In genomic region chr13:52603316-52603715, GRCh38 we compare ENCODE assay signal across 1 cellular context.
A peak's percentile ranks its signal among the peaks of the same experiment; 100 is the strongest.
TF ChIP-seq lines count a peak whose summit lies in the region.
"Not testable (repeated sequence)": the region's sequence is repeated elsewhere in the genome, so short reads cannot be mapped to it uniquely, and the experiment has no call there.

No MANE protein-coding gene starts in this region.

TF ChIP-seq in HepG2, 621 proteins besides CTCF, POLR2A, EP300 and RAD21 (continued from another document):
- TF ChIP-seq, protein P1, sequence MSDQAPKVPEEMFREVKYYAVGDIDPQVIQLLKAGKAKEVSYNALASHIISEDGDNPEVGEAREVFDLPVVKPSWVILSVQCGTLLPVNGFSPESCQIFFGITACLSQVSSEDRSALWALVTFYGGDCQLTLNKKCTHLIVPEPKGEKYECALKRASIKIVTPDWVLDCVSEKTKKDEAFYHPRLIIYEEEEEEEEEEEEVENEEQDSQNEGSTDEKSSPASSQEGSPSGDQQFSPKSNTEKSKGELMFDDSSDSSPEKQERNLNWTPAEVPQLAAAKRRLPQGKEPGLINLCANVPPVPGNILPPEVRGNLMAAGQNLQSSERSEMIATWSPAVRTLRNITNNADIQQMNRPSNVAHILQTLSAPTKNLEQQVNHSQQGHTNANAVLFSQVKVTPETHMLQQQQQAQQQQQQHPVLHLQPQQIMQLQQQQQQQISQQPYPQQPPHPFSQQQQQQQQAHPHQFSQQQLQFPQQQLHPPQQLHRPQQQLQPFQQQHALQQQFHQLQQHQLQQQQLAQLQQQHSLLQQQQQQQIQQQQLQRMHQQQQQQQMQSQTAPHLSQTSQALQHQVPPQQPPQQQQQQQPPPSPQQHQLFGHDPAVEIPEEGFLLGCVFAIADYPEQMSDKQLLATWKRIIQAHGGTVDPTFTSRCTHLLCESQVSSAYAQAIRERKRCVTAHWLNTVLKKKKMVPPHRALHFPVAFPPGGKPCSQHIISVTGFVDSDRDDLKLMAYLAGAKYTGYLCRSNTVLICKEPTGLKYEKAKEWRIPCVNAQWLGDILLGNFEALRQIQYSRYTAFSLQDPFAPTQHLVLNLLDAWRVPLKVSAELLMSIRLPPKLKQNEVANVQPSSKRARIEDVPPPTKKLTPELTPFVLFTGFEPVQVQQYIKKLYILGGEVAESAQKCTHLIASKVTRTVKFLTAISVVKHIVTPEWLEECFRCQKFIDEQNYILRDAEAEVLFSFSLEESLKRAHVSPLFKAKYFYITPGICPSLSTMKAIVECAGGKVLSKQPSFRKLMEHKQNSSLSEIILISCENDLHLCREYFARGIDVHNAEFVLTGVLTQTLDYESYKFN (CRISPR knock-in tag; conservative IDR thresholded peaks at IDR 0.05): 0 out of 2 replicates have a peak, but pooled peaks have one; percentile 33
- TF ChIP-seq NR2C2 (CRISPR knock-in tag; IDR thresholded peaks at IDR 0.05; ENCODE audit: borderline replicate concordance) (0 out of 2 replicates have a peak, but pooled peaks have one; percentile 22), PPARG (CRISPR knock-in tag; conservative IDR thresholded peaks at IDR 0.05) (peak; percentile 94), BCL6 (CRISPR knock-in tag; IDR thresholded peaks at IDR 0.05) (0 out of 2 replicates have a peak, but pooled peaks have one; percentile 20), FOXA3 (CRISPR knock-in tag; IDR thresholded peaks at IDR 0.05) (peak; percentile 69), FOXK1 (CRISPR knock-in tag; IDR thresholded peaks at IDR 0.05; ENCODE audit: borderline replicate concordance, low read depth) (peak; percentile 53; the same call in 1 of the 2 replicates), NR2F6 (IDR thresholded peaks at IDR 0.05) (peak; percentile 72), NR2F6 (CRISPR knock-in tag; IDR thresholded peaks at IDR 0.05) (peak; percentile 84), CEBPG (CRISPR knock-in tag; IDR thresholded peaks at IDR 0.05) (peak; percentile 74), TBX3 (IDR thresholded peaks at IDR 0.05; ENCODE audit: borderline replicate concordance) (peak; percentile 60; the same call in 1 of the 2 replicates), SKI (IDR thresholded peaks at IDR 0.05; ENCODE audit: partially characterized antibody) (peak; percentile 56), CEBPB (IDR thresholded peaks at IDR 0.05; ENCODE audit: borderline replicate concordance, low read depth, low read length) (peak; percentile 70), GATAD2A (CRISPR knock-in tag; IDR thresholded peaks at IDR 0.05) (peak; percentile 37; the same call in 1 of the 2 replicates), RXRB (CRISPR knock-in tag; IDR thresholded peaks at IDR 0.05; ENCODE audit: borderline replicate concordance) (peak; percentile 92), SOX13 (CRISPR knock-in tag; conservative IDR thresholded peaks at IDR 0.05 in 1 of 2, IDR thresholded peaks at IDR 0.05 in 1 of 2) (peak in 1 of 2 experiments; percentile 54; a peak in 1 of 4 replicates), RXRA (CRISPR knock-in tag; IDR thresholded peaks at IDR 0.05) (peak; percentile 66; the same call in 1 of the 2 replicates), FOXP1 (CRISPR knock-in tag; IDR thresholded peaks at IDR 0.05) (peak; percentile 72), TCF7 (IDR thresholded peaks at IDR 0.05; ENCODE audit: low read depth) (peak; percentile 29; the same call in 1 of the 2 replicates), NCOA2 (CRISPR knock-in tag; IDR thresholded peaks at IDR 0.05) (peak; percentile 28; the same call in 1 of the 2 replicates), SAP130 (CRISPR knock-in tag; IDR thresholded peaks at IDR 0.05; ENCODE audit: low read depth) (peak; percentile 58), FOXO1 (CRISPR knock-in tag; IDR thresholded peaks at IDR 0.05) (peak; percentile 42; the same call in 1 of the 2 replicates), FOSL2 (CRISPR knock-in tag; IDR thresholded peaks at IDR 0.05) (peak; percentile 84), NR2F2 (IDR thresholded peaks at IDR 0.05; ENCODE audit: borderline replicate concordance, low read depth) (peak; percentile 64; the same call in 1 of the 2 replicates), HMG20A (CRISPR knock-in tag; IDR thresholded peaks at IDR 0.05; ENCODE audit: borderline replicate concordance) (0 out of 2 replicates have a peak, but pooled peaks have one; percentile 22), RARA (CRISPR knock-in tag; IDR thresholded peaks at IDR 0.05) (peak; percentile 83)
- TF ChIP-seq, protein P2, sequence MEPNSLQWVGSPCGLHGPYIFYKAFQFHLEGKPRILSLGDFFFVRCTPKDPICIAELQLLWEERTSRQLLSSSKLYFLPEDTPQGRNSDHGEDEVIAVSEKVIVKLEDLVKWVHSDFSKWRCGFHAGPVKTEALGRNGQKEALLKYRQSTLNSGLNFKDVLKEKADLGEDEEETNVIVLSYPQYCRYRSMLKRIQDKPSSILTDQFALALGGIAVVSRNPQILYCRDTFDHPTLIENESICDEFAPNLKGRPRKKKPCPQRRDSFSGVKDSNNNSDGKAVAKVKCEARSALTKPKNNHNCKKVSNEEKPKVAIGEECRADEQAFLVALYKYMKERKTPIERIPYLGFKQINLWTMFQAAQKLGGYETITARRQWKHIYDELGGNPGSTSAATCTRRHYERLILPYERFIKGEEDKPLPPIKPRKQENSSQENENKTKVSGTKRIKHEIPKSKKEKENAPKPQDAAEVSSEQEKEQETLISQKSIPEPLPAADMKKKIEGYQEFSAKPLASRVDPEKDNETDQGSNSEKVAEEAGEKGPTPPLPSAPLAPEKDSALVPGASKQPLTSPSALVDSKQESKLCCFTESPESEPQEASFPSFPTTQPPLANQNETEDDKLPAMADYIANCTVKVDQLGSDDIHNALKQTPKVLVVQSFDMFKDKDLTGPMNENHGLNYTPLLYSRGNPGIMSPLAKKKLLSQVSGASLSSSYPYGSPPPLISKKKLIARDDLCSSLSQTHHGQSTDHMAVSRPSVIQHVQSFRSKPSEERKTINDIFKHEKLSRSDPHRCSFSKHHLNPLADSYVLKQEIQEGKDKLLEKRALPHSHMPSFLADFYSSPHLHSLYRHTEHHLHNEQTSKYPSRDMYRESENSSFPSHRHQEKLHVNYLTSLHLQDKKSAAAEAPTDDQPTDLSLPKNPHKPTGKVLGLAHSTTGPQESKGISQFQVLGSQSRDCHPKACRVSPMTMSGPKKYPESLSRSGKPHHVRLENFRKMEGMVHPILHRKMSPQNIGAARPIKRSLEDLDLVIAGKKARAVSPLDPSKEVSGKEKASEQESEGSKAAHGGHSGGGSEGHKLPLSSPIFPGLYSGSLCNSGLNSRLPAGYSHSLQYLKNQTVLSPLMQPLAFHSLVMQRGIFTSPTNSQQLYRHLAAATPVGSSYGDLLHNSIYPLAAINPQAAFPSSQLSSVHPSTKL (CRISPR knock-in tag; IDR thresholded peaks at IDR 0.05): peak; percentile 69
- TF ChIP-seq, protein P3, sequence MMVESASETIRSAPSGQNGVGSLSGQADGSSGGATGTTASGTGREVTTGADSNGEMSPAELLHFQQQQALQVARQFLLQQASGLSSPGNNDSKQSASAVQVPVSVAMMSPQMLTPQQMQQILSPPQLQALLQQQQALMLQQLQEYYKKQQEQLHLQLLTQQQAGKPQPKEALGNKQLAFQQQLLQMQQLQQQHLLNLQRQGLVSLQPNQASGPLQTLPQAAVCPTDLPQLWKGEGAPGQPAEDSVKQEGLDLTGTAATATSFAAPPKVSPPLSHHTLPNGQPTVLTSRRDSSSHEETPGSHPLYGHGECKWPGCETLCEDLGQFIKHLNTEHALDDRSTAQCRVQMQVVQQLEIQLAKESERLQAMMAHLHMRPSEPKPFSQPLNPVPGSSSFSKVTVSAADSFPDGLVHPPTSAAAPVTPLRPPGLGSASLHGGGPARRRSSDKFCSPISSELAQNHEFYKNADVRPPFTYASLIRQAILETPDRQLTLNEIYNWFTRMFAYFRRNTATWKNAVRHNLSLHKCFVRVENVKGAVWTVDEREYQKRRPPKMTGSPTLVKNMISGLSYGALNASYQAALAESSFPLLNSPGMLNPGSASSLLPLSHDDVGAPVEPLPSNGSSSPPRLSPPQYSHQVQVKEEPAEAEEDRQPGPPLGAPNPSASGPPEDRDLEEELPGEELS (CRISPR knock-in tag; IDR thresholded peaks at IDR 0.05): peak; percentile 50; the same call in 1 of the 2 replicates
- not testable (repeated sequence) for TF ChIP-seq SOX13, FOXP1 (IDR thresholded peaks at IDR 0.05)
- TF ChIP-seq, protein P4, sequence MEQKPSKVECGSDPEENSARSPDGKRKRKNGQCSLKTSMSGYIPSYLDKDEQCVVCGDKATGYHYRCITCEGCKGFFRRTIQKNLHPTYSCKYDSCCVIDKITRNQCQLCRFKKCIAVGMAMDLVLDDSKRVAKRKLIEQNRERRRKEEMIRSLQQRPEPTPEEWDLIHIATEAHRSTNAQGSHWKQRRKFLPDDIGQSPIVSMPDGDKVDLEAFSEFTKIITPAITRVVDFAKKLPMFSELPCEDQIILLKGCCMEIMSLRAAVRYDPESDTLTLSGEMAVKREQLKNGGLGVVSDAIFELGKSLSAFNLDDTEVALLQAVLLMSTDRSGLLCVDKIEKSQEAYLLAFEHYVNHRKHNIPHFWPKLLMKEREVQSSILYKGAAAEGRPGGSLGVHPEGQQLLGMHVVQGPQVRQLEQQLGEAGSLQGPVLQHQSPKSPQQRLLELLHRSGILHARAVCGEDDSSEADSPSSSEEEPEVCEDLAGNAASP (CRISPR knock-in tag; IDR thresholded peaks at IDR 0.05; ENCODE audit: borderline replicate concordance): peak; percentile 50; the same call in 1 of the 2 replicates
